2 cellular contexts compared by ENCODE assay signal in genomic region chr15:67828969-67829646, GRCh38.
TF ChIP-seq lines count a peak whose summit lies in the region.

No MANE protein-coding gene starts in this region.

TF ChIP-seq in IMR-90, 13 proteins besides CTCF, POLR2A, EP300 and RAD21:
- TF ChIP-seq RCOR1 (IDR thresholded peaks at IDR 0.05; ENCODE audit: insufficient replicate concordance, low read length) = no peak
- no peak for TF ChIP-seq MAFK (IDR thresholded peaks at IDR 0.05; ENCODE audit: low read depth, low read length)
- no peak for TF ChIP-seq SMC3 (IDR thresholded peaks at IDR 0.05; ENCODE audit: low read depth, low read length)
- no peak for TF ChIP-seq MXI1 (IDR thresholded peaks at IDR 0.05; ENCODE audit: borderline replicate concordance, low read depth, low read length)
- no peak for TF ChIP-seq MAZ (IDR thresholded peaks at IDR 0.05; ENCODE audit: borderline replicate concordance, low read depth, low read length)
- TF ChIP-seq ELK1 (IDR thresholded peaks at IDR 0.05; ENCODE audit: borderline replicate concordance, low read depth, low read length) = no peak
- no peak for TF ChIP-seq NFE2L2 (IDR thresholded peaks at IDR 0.05; ENCODE audit: low read depth, low read length)
- TF ChIP-seq RFX5 (IDR thresholded peaks at IDR 0.05; ENCODE audit: low read depth, low read length) = no peak
- TF ChIP-seq FOS (IDR thresholded peaks at IDR 0.05; ENCODE audit: low read depth, low read length) = no peak
- TF ChIP-seq, protein P1, sequence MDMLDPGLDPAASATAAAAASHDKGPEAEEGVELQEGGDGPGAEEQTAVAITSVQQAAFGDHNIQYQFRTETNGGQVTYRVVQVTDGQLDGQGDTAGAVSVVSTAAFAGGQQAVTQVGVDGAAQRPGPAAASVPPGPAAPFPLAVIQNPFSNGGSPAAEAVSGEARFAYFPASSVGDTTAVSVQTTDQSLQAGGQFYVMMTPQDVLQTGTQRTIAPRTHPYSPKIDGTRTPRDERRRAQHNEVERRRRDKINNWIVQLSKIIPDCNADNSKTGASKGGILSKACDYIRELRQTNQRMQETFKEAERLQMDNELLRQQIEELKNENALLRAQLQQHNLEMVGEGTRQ (IDR thresholded peaks at IDR 0.05; ENCODE audit: low read depth, low read length) = no peak

TF ChIP-seq in neural cell, 6 proteins besides CTCF, POLR2A, EP300 and RAD21:
- TF ChIP-seq TAF1 (IDR thresholded peaks at IDR 0.05; ENCODE audit: low read depth) (no peak), SMC3 (conservative IDR thresholded peaks at IDR 0.05; ENCODE audit: poor library complexity) (no peak), EZH2 (IDR thresholded peaks at IDR 0.05; ENCODE audit: borderline replicate concordance, insufficient read depth, low read length, poor library complexity, severe bottlenecking) (peak; percentile 86), POLR2AphosphoS5 (IDR thresholded peaks at IDR 0.05) (peak; percentile 0)
